ENCODE assay signal across 13 cellular contexts in the genomic region with DNA sequence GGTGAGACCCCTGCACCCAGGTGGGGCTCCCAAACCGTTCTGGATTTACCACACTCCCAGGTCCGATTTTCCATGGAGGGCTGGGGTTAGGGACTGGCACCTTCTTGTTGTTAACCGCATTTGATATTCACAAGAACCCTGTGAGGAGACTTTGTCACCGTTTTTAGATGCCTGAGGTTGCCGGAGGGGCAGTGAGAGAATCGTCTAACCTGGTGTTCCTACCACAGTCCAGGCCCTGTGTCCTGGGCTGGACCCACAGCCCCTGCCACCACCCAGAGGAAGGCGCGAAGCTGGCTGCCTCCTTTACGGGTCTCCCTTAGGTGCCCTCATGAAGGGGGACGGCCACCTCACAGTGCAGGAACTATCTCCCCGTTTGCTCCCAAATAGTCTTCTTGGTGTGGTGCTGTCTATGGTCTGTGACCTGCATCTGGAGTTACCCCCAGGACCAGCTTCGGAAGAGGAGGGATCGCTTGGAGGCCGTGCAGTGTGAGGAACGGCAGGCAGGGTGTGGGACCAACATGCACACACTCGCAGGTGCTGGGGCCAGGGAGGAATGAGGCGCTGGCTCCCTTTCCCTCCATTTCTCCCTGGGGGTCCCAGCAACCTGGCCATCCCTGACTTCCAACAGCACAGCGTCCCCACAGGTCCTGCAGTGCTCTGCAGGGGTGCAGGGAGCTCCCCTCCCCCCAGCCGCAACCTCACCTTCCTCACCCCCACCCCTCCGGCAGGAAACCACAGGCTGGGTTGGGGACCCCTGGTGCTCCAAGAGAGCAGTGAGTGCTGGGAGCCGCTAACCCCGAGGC. TPM values are rescaled to one million over a fixed set of nuclear protein-coding genes. Genes with fewer than 3 reads are reported as not detected.
DNase-seq lines count a peak whose midpoint lies in the region; ATAC-seq, FAIRE-seq and TF ChIP-seq lines count a peak whose summit lies in the region.
"Had no signal": no experiment of that assay in that cellular context is flagged by ENCODE, and none has a peak within 500 bp of the region (broad histone marks: within the 10 kb centered on the region; RNA-seq: fewer than 3 reads in every experiment).

No MANE protein-coding gene starts in this region.

- no peaks in the 10 kb centered on the region for H3K36me3 Mint-ChIP-seq in activated naive CD8-positive, alpha-beta T cell treated with anti-CD3 and anti-CD28 coated beads, Interleukin-2, amount 10 ng/mL, durations not matched to agents 7 days and 5 days
- H3K36me3 Mint-ChIP-seq in activated naive CD8-positive, alpha-beta T cell treated with anti-CD3 and anti-CD28 coated beads, Interleukin-2, amount 50 U/mL, for 24 hours (ENCODE audit: low read depth) = no peaks in the 10 kb centered on the region
- no peaks in the 10 kb centered on the region for H3K36me3 Mint-ChIP-seq in activated CD4-positive, alpha-beta memory T cell treated with anti-CD3 and anti-CD28 coated beads for 36 hours
- H3K36me3 Mint-ChIP-seq in type B pancreatic cell = no peaks in the 10 kb centered on the region

- H3K27ac Mint-ChIP-seq in activated naive CD8-positive, alpha-beta T cell treated with anti-CD3 and anti-CD28 coated beads, Interleukin-2, amount 10 ng/mL, durations not matched to agents 7 days and 5 days = no peak overlapping the region
- no peak overlapping the region for H3K27ac Mint-ChIP-seq in activated naive CD8-positive, alpha-beta T cell treated with anti-CD3 and anti-CD28 coated beads, Interleukin-2, amount 50 U/mL, for 24 hours
- H3K27ac Mint-ChIP-seq in activated CD4-positive, alpha-beta memory T cell treated with anti-CD3 and anti-CD28 coated beads for 36 hours = no peak overlapping the region
- peak overlapping the region; percentile 70 for H3K27ac Mint-ChIP-seq in type B pancreatic cell

- H3K27ac ChIP-seq in pancreas = no peak overlapping the region
- H3K27ac ChIP-seq: upper lobe of right lung had no signal

- intact Hi-C loops in activated CD4-positive, alpha-beta memory T cell treated with anti-CD3 and anti-CD28 coated beads for 36 hours (cut with micrococcal nuclease) = loop anchor here (5.0 kb wide), 1 partner anchor 146 kb away; no protein-coding TSS in a partner anchor
- intact Hi-C loops in pancreas (cut with DNase I) = no loop called here

- CTCF ChIA-PET in activated CD4-positive, alpha-beta memory T cell treated with anti-CD3 and anti-CD28 coated beads for 36 hours (lab: Charles Lee) = interaction anchor here (0.6 to 1.5 kb wide), 2 partner anchors 75 to 221 kb away, joined by 3 to 4 read pairs; no protein-coding TSS in a partner anchor

- TF ChIP-seq CTCF in type B pancreatic cell (conservative IDR thresholded peaks at IDR 0.05) (peak; percentile 63), pancreas (IDR thresholded peaks at IDR 0.05) (no peak)

- H3K4me3 ChIP-seq in pancreas = no peak overlapping the region
- H3K4me3 ChIP-seq: upper lobe of right lung had no signal

- no peaks in the 10 kb centered on the region for H3K9me3 Mint-ChIP-seq in activated naive CD8-positive, alpha-beta T cell treated with anti-CD3 and anti-CD28 coated beads, Interleukin-2, amount 10 ng/mL, durations not matched to agents 7 days and 5 days
- no peaks in the 10 kb centered on the region for H3K9me3 Mint-ChIP-seq in activated naive CD8-positive, alpha-beta T cell treated with anti-CD3 and anti-CD28 coated beads, Interleukin-2, amount 50 U/mL, for 24 hours
- H3K9me3 Mint-ChIP-seq in activated CD4-positive, alpha-beta memory T cell treated with anti-CD3 and anti-CD28 coated beads for 36 hours = no peaks in the 10 kb centered on the region
- no peaks in the 10 kb centered on the region for H3K9me3 Mint-ChIP-seq in type B pancreatic cell

- peaks cover 18% of the 10 kb centered on the region for H3K4me1 Mint-ChIP-seq in activated naive CD8-positive, alpha-beta T cell treated with anti-CD3 and anti-CD28 coated beads, Interleukin-2, amount 10 ng/mL, durations not matched to agents 7 days and 5 days
- H3K4me1 Mint-ChIP-seq in activated naive CD8-positive, alpha-beta T cell treated with anti-CD3 and anti-CD28 coated beads, Interleukin-2, amount 50 U/mL, for 24 hours = peaks cover 46% of the 10 kb centered on the region
- peaks cover 46% of the 10 kb centered on the region for H3K4me1 Mint-ChIP-seq in activated CD4-positive, alpha-beta memory T cell treated with anti-CD3 and anti-CD28 coated beads for 36 hours (ENCODE audit: low read depth)
- peaks cover 18% of the 10 kb centered on the region for H3K4me1 Mint-ChIP-seq in type B pancreatic cell (ENCODE audit: unreplicated experiment)

- WGBS in pancreas, 2 donors = 15% methylated on average over 22 of the region's 22 CpGs

- H3K4me3 Mint-ChIP-seq in activated naive CD8-positive, alpha-beta T cell treated with anti-CD3 and anti-CD28 coated beads, Interleukin-2, amount 10 ng/mL, durations not matched to agents 7 days and 5 days = no peak overlapping the region
- no peak overlapping the region for H3K4me3 Mint-ChIP-seq in activated naive CD8-positive, alpha-beta T cell treated with anti-CD3 and anti-CD28 coated beads, Interleukin-2, amount 50 U/mL, for 24 hours
- H3K4me3 Mint-ChIP-seq in activated CD4-positive, alpha-beta memory T cell treated with anti-CD3 and anti-CD28 coated beads for 36 hours = no peak overlapping the region
- H3K4me3 Mint-ChIP-seq in type B pancreatic cell = no peak overlapping the region

- DNase-seq in activated naive CD8-positive, alpha-beta T cell treated with anti-CD3 and anti-CD28 coated beads, Interleukin-2, amount 10 ng/mL, durations not matched to agents 7 days and 5 days = no peak
- no peak for DNase-seq in activated naive CD8-positive, alpha-beta T cell treated with anti-CD3 and anti-CD28 coated beads, Interleukin-2, amount 50 U/mL, for 24 hours
- DNase-seq in activated CD4-positive, alpha-beta memory T cell treated with anti-CD3 and anti-CD28 coated beads for 36 hours = peak; percentile 16
- DNase-seq in hepatic stellate cell (ENCODE audit: low spot score) (peak; percentile 19), type B pancreatic cell (ENCODE audit: extremely low spot score, unreplicated experiment) (no peak), pancreas (no peak), activated gamma-delta T cell (lab: John Stamatoyannopoulos, UW) (no peak)
- DNase-seq in effector CD8-positive, alpha-beta T cell (lab: John Stamatoyannopoulos, UW) = no peak
- DNase-seq: erythroblast, kidney glomerular epithelial cell, occipital lobe, upper lobe of right lung had no signal

- no peaks in the 10 kb centered on the region for H3K36me3 ChIP-seq in pancreas
- H3K36me3 ChIP-seq: upper lobe of right lung had no signal

- H3K27me3 ChIP-seq in pancreas = peaks cover 9 to 77% (median 27%) of the 10 kb centered on the region in 4 donors

- peaks cover 86% of the 10 kb centered on the region for H3K27me3 Mint-ChIP-seq in activated naive CD8-positive, alpha-beta T cell treated with anti-CD3 and anti-CD28 coated beads, Interleukin-2, amount 10 ng/mL, durations not matched to agents 7 days and 5 days
- H3K27me3 Mint-ChIP-seq in activated naive CD8-positive, alpha-beta T cell treated with anti-CD3 and anti-CD28 coated beads, Interleukin-2, amount 50 U/mL, for 24 hours = peaks cover 86% of the 10 kb centered on the region
- peaks cover 74% of the 10 kb centered on the region for H3K27me3 Mint-ChIP-seq in activated CD4-positive, alpha-beta memory T cell treated with anti-CD3 and anti-CD28 coated beads for 36 hours
- H3K27me3 Mint-ChIP-seq in type B pancreatic cell = peaks cover 94% of the 10 kb centered on the region

- peaks cover 6 to 12% (median 11%) of the 10 kb centered on the region in 3 donors for H3K4me1 ChIP-seq in pancreas

- ATAC-seq in activated naive CD8-positive, alpha-beta T cell treated with anti-CD3 and anti-CD28 coated beads, Interleukin-2, amount 10 ng/mL, durations not matched to agents 7 days and 5 days (ENCODE audit: low read depth) = peak; percentile 32
- no peak for ATAC-seq in activated naive CD8-positive, alpha-beta T cell treated with anti-CD3 and anti-CD28 coated beads, Interleukin-2, amount 50 U/mL, for 24 hours
- no peak for ATAC-seq in pancreas
- ATAC-seq: Panc1, upper lobe of right lung had no signal

- H3K9me3 ChIP-seq in pancreas = no peaks in the 10 kb centered on the region
- H3K9me3 ChIP-seq: upper lobe of right lung had no signal

- FAIRE-seq in pancreas (lab: Jason Lieb, UNC) = no peak

- POLR2A ChIA-PET in activated naive CD8-positive, alpha-beta T cell treated with anti-CD3 and anti-CD28 coated beads, Interleukin-2, amount 10 ng/mL, durations not matched to agents 7 days and 5 days (lab: Charles Lee) = no interaction called here
- POLR2A ChIA-PET in activated CD4-positive, alpha-beta memory T cell treated with anti-CD3 and anti-CD28 coated beads for 36 hours (lab: Charles Lee) = no interaction called here

RNA-seq across cellular contexts. Expression of gene SIM2, which starts 7.0 kb away (rescaled TPM):
- not detected for total RNA-seq in activated naive CD8-positive, alpha-beta T cell treated with anti-CD3 and anti-CD28 coated beads, Interleukin-2, amount 10 ng/mL, durations not matched to agents 7 days and 5 days
- total RNA-seq in activated CD4-positive, alpha-beta memory T cell treated with anti-CD3 and anti-CD28 coated beads for 36 hours = 1 to 10 TPM; 1.8 to 2.2 TPM
- 0.50 and 14.8 TPM in 2 replicates for total RNA-seq in type B pancreatic cell (ENCODE audit: low replicate concordance)
- under 1 TPM in 2 of 6 donors, not detected in 4; 0.13 to 0.53 TPM for total RNA-seq in pancreas
- polyA plus RNA-seq in pancreas = under 1 TPM in 1 of 2 donors, not detected in 1; 0.02 TPM
- total RNA-seq: occipital lobe, upper lobe of right lung had no signal

Comparison
In these comparisons a context has a peak if more than half of its experiments do, and no peak if none do; other contexts are left out.
1. DNase-seq: peak in activated CD4-positive, alpha-beta memory T cell treated with anti-CD3 and anti-CD28 coated beads for 36 hours (single experiment) and hepatic stellate cell (single experiment); none in activated naive CD8-positive, alpha-beta T cell treated with anti-CD3 and anti-CD28 coated beads, Interleukin-2, amount 10 ng/mL, durations not matched to agents 7 days and 5 days (single experiment), activated naive CD8-positive, alpha-beta T cell treated with anti-CD3 and anti-CD28 coated beads, Interleukin-2, amount 50 U/mL, for 24 hours (single experiment), type B pancreatic cell (single experiment), pancreas (0 of 6), effector CD8-positive, alpha-beta T cell (single experiment) and activated gamma-delta T cell (single experiment).